ENCODE assay signal across 8 cellular contexts in the genomic region with DNA sequence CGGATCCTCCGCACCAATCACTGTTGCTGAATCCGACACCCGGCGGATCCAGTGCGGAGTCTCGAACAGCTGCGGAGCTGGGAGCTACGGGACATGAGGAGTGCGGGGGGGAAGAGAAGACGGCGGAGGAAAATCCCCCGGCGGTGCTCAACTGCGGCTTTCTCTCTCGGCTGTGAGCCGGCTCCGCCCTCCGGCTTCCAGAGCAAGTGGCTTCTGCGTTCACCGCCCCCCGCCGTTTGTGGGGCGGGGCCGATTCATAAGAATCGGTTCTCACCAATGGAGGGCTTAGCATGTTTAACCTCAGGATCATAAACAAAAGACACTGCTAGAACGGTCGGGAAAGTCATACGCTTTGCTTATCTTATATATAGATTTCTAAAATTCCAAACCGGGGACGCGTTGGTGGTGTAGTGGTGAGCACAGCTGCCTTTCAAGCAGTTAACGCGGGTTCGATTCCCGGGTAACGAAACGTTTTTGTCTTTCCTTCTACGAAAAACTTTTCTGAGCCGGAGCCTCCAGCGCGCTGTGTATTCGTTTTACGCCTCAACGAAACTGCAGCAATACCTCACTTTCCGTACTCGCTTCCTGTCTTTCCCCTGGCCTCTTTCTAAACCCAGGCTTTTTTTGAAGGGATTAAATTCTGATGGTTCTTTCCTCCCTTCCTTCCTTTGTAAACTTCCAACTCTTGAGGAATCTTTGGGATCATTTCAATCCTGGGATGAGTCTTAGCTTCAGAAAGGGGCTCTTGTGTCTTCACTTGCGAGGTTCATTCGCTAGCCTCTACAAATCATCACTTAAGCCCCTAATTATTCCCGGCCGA. TPM values are rescaled to one million over a fixed set of nuclear protein-coding genes. Genes with fewer than 3 reads are reported as not detected.
DNase-seq lines count a peak whose midpoint lies in the region; ATAC-seq, FAIRE-seq and TF ChIP-seq lines count a peak whose summit lies in the region.
"Not testable (repeated sequence)": the region's sequence is repeated elsewhere in the genome, so short reads cannot be mapped to it uniquely, and the experiment has no call there.

No MANE protein-coding gene starts in this region.

- TF ChIP-seq POLR2A in H1 (IDR thresholded peaks at IDR 0.05; ENCODE audit: control extremely low read depth in 1 of 2, low read depth in 2 of 2, low read length in 2 of 2): peak in 1 of 2 experiments; percentile 56; a peak in 2 of 3 replicates

- H2BK15ac ChIP-seq in H1 (ENCODE audit: low read length): not testable (repeated sequence)

- H3K79me1 ChIP-seq in H1 (ENCODE audit: low read depth, low read length): not testable (repeated sequence)

- DNase-seq in CMK (ENCODE audit: low read depth) (peak; percentile 95), HS-27A (ENCODE audit: low read depth) (peak; percentile 92), NOMO-1 treated with DMSO at 0.1 percent for 48 hours (lab: John Stamatoyannopoulos, UW; ENCODE audit: unreplicated experiment) (peak; percentile 95), H1 (ENCODE audit: low read depth in 1 of 2, low spot score in 2 of 2) (peak; percentile 93 to 94), lung microvascular endothelial cell (ENCODE audit: low read depth in 2 of 2) (peak; percentile 91 to 97)
- peak; percentile 52 for DNase-seq in activated CD8-positive, alpha-beta memory T cell treated with anti-CD3 and anti-CD28 coated beads, Interleukin-2, amount 50 U/mL, for 1 hour (ENCODE audit: extremely low read depth)
- peak; percentile 57 to 81 (median 68) for DNase-seq in stimulated activated CD4-positive, alpha-beta T cell treated with anti-CD3 and anti-CD28 coated beads, TNF-alpha, amount 100 ng/mL, for 1 hour (ENCODE audit: low read depth in 3 of 3, low spot score in 1 of 3)

- not testable (repeated sequence) for H3K27me3 ChIP-seq in H1 (replicated peaks in 1 of 4; ENCODE audit: control insufficient read depth in 3 of 4, extremely low read depth in 1 of 4, insufficient read depth in 3 of 4, low read length in 3 of 4)

- TF ChIP-seq EP300 in H1 (IDR thresholded peaks at IDR 0.05; ENCODE audit: borderline replicate concordance in 1 of 2, low read depth in 2 of 2, low read length in 2 of 2): not testable (repeated sequence)

- CTCF ChIA-PET in H1 (lab: Charles Lee; ENCODE audit: partially characterized antibody): interaction anchor here (1.0 to 1.9 kb wide), 2 partner anchors 126 to 128 kb away, joined by 3 to 6 read pairs; no protein-coding TSS in a partner anchor

- H4K5ac ChIP-seq in H1 (ENCODE audit: insufficient read length, low read depth, low read length): not testable (repeated sequence)

- TF ChIP-seq RAD21 in H1 (IDR thresholded peaks at IDR 0.05 in 1 of 2, conservative IDR thresholded peaks at IDR 0.05 in 1 of 2; ENCODE audit: low read depth in 2 of 2, low read length in 2 of 2): not testable (repeated sequence)

- not testable (repeated sequence) for H3K23me2 ChIP-seq in H1 (ENCODE audit: low read depth, low read length)

- not testable (repeated sequence) for H2BK120ac ChIP-seq in H1 (replicated peaks; ENCODE audit: low read depth, low read length)

- H4K91ac ChIP-seq in H1 (replicated peaks; ENCODE audit: insufficient read length, low read length): not testable (repeated sequence)

- H3K4me1 ChIP-seq in H1 (replicated peaks in 1 of 4; ENCODE audit: control insufficient read depth in 3 of 4, insufficient read depth in 4 of 4, low read length in 3 of 4): not testable (repeated sequence)

- peak overlapping the region; percentile 49; the same call in 1 of the 2 replicates for H2BK5ac ChIP-seq in H1 (ENCODE audit: low read depth, low read length)

- peak overlapping the region in 3 of 4 experiments; percentile 76 to 87 (median 82); a peak in 6 of 7 replicates for H3K9ac ChIP-seq in H1 (replicated peaks in 1 of 4; ENCODE audit: extremely low read depth in 1 of 4, low read depth in 3 of 4, low read length in 3 of 4)

- H3K4me2 ChIP-seq in H1 (ENCODE audit: insufficient read depth in 1 of 2, low read depth in 2 of 2, low read length in 2 of 2): peak overlapping the region; percentile 67 to 97

- H3K56ac ChIP-seq in H1 (replicated peaks; ENCODE audit: insufficient read length, low read depth, low read length): not testable (repeated sequence)

- not testable (repeated sequence) for H4K20me1 ChIP-seq in H1 (replicated peaks in 1 of 2; ENCODE audit: control insufficient read depth in 1 of 2, insufficient read depth in 2 of 2, low read length in 2 of 2)

- not testable (repeated sequence) for H4K8ac ChIP-seq in H1 (ENCODE audit: extremely low read depth, insufficient read depth, low read length)

- not testable (repeated sequence) for TF ChIP-seq CTCF in H1 (IDR thresholded peaks at IDR 0.05; ENCODE audit: control extremely low read depth in 1 of 3, insufficient read depth in 1 of 3, low read depth in 1 of 3, low read length in 3 of 3)

- peak overlapping the region; percentile 83 for H3K18ac ChIP-seq in H1 (ENCODE audit: extremely low read depth, low read length)

- not testable (repeated sequence) for H3K9me3 ChIP-seq in H1 (ENCODE audit: insufficient read depth in 2 of 2, low read depth in 1 of 2, low read length in 1 of 2)

- H3K4ac ChIP-seq in H1 (replicated peaks; ENCODE audit: insufficient read length, low read depth, low read length): not testable (repeated sequence)

- not testable (repeated sequence) for H3K14ac ChIP-seq in H1 (ENCODE audit: insufficient read length)

- H3K79me2 ChIP-seq in H1 (ENCODE audit: control insufficient read depth in 1 of 2, insufficient read depth in 2 of 2, low read length in 2 of 2): not testable (repeated sequence)

- 1% methylated on average over 47 of the region's 51 CpGs; no CpG with 5 or more reads in 1 of the 2 experiments for WGBS in H1 (ENCODE audit: extremely low coverage in 1 of 2, insufficient coverage in 1 of 2, insufficient read length in 1 of 2, insufficient replicate concordance in 2 of 2, low coverage in 1 of 2, low lambda C conversion rate in 2 of 2, missing lambda C conversion rate in 1 of 2), 2 experiments

- POLR2A ChIA-PET in H1 (lab: Charles Lee; ENCODE audit: partially characterized antibody): interaction anchor here (0.6 to 1.4 kb wide), 5 partner anchors 9 to 186 kb away, joined by 3 to 7 read pairs (median 6); no protein-coding TSS in a partner anchor

- not testable (repeated sequence) for H2AK5ac ChIP-seq in H1 (ENCODE audit: low read depth, low read length)

- H3K36me3 ChIP-seq in H1 (ENCODE audit: control insufficient read depth in 2 of 4, insufficient read depth in 4 of 4, low read length in 3 of 4): not testable (repeated sequence)

- peak overlapping the region; percentile 94; the same call in 1 of the 2 replicates for H2AFZ ChIP-seq in H1 (ENCODE audit: low read length)

- H2BK20ac ChIP-seq in H1 (ENCODE audit: low read length): not testable (repeated sequence)

- ATAC-seq in GM19468 (IDR thresholded peaks at IDR 0.05; ENCODE audit: extremely low read depth, unreplicated experiment): peak; percentile 84

- H3K27ac ChIP-seq in H1 (ENCODE audit: low read depth, low read length): peak overlapping the region; percentile 35; the same call in 1 of the 2 replicates

- peak; percentile 89 for FAIRE-seq in H1 (lab: Jason Lieb, UNC)

- H3K23ac ChIP-seq in H1 (ENCODE audit: insufficient read length): not testable (repeated sequence)

- H2BK12ac ChIP-seq in H1 (ENCODE audit: low read depth, low read length): not testable (repeated sequence)

- H3K4me3 ChIP-seq in H1 (ENCODE audit: extremely low read depth in 1 of 4, insufficient read depth in 2 of 4, low read depth in 3 of 4, low read length in 4 of 4): peak overlapping the region; percentile 66 to 76 (median 72)

TF ChIP-seq in H1, 55 proteins besides CTCF, POLR2A, EP300 and RAD21:
- TF ChIP-seq TBP (IDR thresholded peaks at IDR 0.05; ENCODE audit: low read depth, low read length) (peak; percentile 98), MAFK (IDR thresholded peaks at IDR 0.05; ENCODE audit: low read depth, low read length) (peak; percentile 43; the same call in 1 of the 2 replicates), TEAD4 (IDR thresholded peaks at IDR 0.05; ENCODE audit: low read depth, low read length) (0 out of 2 replicates have a peak, but pooled peaks have one; percentile 30), RBBP5 (IDR thresholded peaks at IDR 0.05; ENCODE audit: borderline replicate concordance, low read depth, low read length) (peak; percentile 54; the same call in 1 of the 2 replicates), ASH2L (IDR thresholded peaks at IDR 0.05; ENCODE audit: low read length) (peak; percentile 55), SIN3A (conservative IDR thresholded peaks at IDR 0.05 in 1 of 2, IDR thresholded peaks at IDR 0.05 in 1 of 2; ENCODE audit: low read depth in 1 of 2, low read length in 2 of 2) (0 out of 4 replicates have a peak, but pooled peaks of 1 of the 2 experiments have one; percentile 32), TAF1 (IDR thresholded peaks at IDR 0.05; ENCODE audit: low read depth, low read length) (peak; percentile 78)

RNA-seq across cellular contexts. Expression of gene FCGR3B, which starts 18.4 kb away (rescaled TPM):
- total RNA-seq in H1 (2021; fragmentation: NEBNext Ultra II Directional; extraction: Animal tissue kit (Norgen Biotek cat#: 25700)): not detected in 2 replicates
- not detected in 2 replicates for polyA plus RNA-seq in H1 (2011; rRNA removed)
- polyA plus RNA-seq in H1 (2011; cell fraction: cytosol; rRNA removed): not detected
- polyA plus RNA-seq in H1 (2011; cell fraction: nucleus; rRNA removed): not detected
- polyA plus RNA-seq in H1 (2012, experiment 1 of 2): not detected in 4 replicates
- polyA plus RNA-seq in H1 (2012, experiment 2 of 2): not detected
- not detected for polyA plus RNA-seq in H1 (2013, experiment 1 of 2)
- not detected for polyA plus RNA-seq in H1 (2013, experiment 2 of 2)
- not detected in 2 replicates for polyA minus RNA-seq in H1 (2011; rRNA and poly(A)+ RNA removed)
- not detected for polyA minus RNA-seq in H1 (2011; cell fraction: cytosol; rRNA and poly(A)+ RNA removed)
- not detected for polyA minus RNA-seq in H1 (2011; cell fraction: nucleus; rRNA and poly(A)+ RNA removed)
- not detected in 2 replicates for total RNA-seq in lung microvascular endothelial cell

RNA-seq across cellular contexts. Expression of gene FCGR2B, which starts 50.4 kb away (rescaled TPM):
- not detected in 2 replicates for total RNA-seq in H1 (2021; fragmentation: NEBNext Ultra II Directional; extraction: Animal tissue kit (Norgen Biotek cat#: 25700))
- polyA plus RNA-seq in H1 (2011; rRNA removed): 0.05 and 0.11 TPM in 2 replicates
- polyA plus RNA-seq in H1 (2011; cell fraction: cytosol; rRNA removed): 0.05 TPM
- polyA plus RNA-seq in H1 (2011; cell fraction: nucleus; rRNA removed): 0.03 TPM
- not detected in 4 replicates for polyA plus RNA-seq in H1 (2012, experiment 1 of 2)
- polyA plus RNA-seq in H1 (2012, experiment 2 of 2): not detected
- 0.02 TPM for polyA plus RNA-seq in H1 (2013, experiment 1 of 2)
- polyA plus RNA-seq in H1 (2013, experiment 2 of 2): 0.02 TPM
- polyA minus RNA-seq in H1 (2011; rRNA and poly(A)+ RNA removed): 0.20 TPM in 1 of 2 replicates, not detected in the other
- polyA minus RNA-seq in H1 (2011; cell fraction: cytosol; rRNA and poly(A)+ RNA removed): not detected
- polyA minus RNA-seq in H1 (2011; cell fraction: nucleus; rRNA and poly(A)+ RNA removed): not detected
- total RNA-seq in lung microvascular endothelial cell: not detected in 2 replicates

Comparison
In these comparisons a context has a peak if more than half of its experiments do, and no peak if none do; other contexts are left out.
1. Peak in every context shown above with its lines: DNase-seq, ATAC-seq, H3K4me3 ChIP-seq and H3K27ac ChIP-seq.